8 cellular contexts compared by ENCODE assay signal in the genomic region with DNA sequence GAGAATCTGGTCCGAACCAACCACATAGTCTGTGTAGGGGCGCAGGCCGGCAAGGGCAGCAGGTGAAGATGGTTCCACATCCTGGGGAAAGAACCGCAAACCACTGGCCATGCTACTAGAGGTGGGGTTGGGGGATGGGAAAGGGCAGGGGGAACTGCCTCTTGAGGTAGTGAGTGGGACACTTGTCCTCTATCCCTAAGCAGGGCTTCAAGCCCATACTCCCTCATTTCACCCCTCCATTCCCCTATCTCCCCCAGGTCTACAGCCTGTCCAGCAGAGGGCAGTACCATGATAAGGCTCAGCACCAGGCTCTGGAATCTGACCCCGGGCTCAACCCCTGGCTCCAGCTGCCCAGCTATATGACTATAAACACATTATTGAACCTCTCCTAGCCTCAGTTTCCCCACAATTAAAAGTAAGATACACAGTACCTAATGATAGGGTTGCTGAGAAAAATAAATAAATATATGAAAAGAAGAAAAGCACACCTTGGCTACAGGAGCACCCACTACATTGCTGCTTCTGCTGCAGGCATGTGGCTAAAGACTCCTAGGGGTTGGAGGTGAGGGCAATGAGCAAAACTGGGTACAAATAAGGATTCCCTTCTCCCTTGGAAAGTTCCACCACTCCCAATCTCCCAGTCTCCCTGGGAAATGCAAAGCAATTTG. TPM values are rescaled to one million over a fixed set of nuclear protein-coding genes. Genes with fewer than 3 reads are reported as not detected.
A peak's percentile ranks its signal among the peaks of the same experiment; 100 is the strongest.
DNase-seq lines count a peak whose midpoint lies in the region; ATAC-seq and TF ChIP-seq lines count a peak whose summit lies in the region.

No MANE protein-coding gene starts in this region.

- no peaks in the 10 kb centered on the region for H3K27me3 ChIP-seq in osteoblast (ENCODE audit: insufficient read depth, low read length)

- H3K27ac ChIP-seq in osteoblast (ENCODE audit: low read depth, low read length): no peak overlapping the region

- peaks cover 55% of the 10 kb centered on the region for H4K20me1 ChIP-seq in osteoblast (ENCODE audit: insufficient read depth, low read length)

- peaks cover 6% of the 10 kb centered on the region for H3K4me1 ChIP-seq in osteoblast (ENCODE audit: insufficient read depth, low read length)

- DNase-seq in DMS79 (lab: John Stamatoyannopoulos, UW) (peak; percentile 3), LoVo (ENCODE audit: low spot score) (peak; percentile 39), epithelial cell of proximal tubule (ENCODE audit: low read depth) (no peak), osteoblast (ENCODE audit: insufficient read length, low spot score, missing footprints) (peak; percentile 95), putamen (ENCODE audit: low spot score) (no peak)
- peak; percentile 50 for DNase-seq in activated CD4-positive, alpha-beta T cell treated with anti-CD3 and anti-CD28 coated beads, Interleukin-2, amount 50 U/mL, for 1 hour
- DNase-seq in NK-92 treated with Interleukin-12 subunit alpha and Interleukin-12 subunit beta, amount 100 ng/mL, for 24 hours (lab: John Stamatoyannopoulos, UW): no peak

- H3K9me3 ChIP-seq in osteoblast (ENCODE audit: low read depth, low read length): no peaks in the 10 kb centered on the region

- ATAC-seq in GM19463 (IDR thresholded peaks at IDR 0.05; ENCODE audit: unreplicated experiment): peak; percentile 80

- H3K4me3 ChIP-seq in epithelial cell of proximal tubule (ENCODE audit: low read depth, low read length) (no peak overlapping the region), osteoblast (ENCODE audit: insufficient read depth, low read length) (no peak overlapping the region)

- H3K36me3 ChIP-seq in osteoblast (ENCODE audit: insufficient read depth, low read length): peaks cover 43% of the 10 kb centered on the region

- no peak overlapping the region for H3K4me2 ChIP-seq in osteoblast (ENCODE audit: insufficient read depth, low read length)

- no peak overlapping the region for H2AFZ ChIP-seq in osteoblast (ENCODE audit: low read length)

- peaks cover 60% of the 10 kb centered on the region for H3K79me2 ChIP-seq in osteoblast (ENCODE audit: insufficient read depth, low read length)

- TF ChIP-seq CTCF in epithelial cell of proximal tubule (conservative IDR thresholded peaks at IDR 0.05; ENCODE audit: low read depth, low read length) (peak; percentile 90), osteoblast (IDR thresholded peaks at IDR 0.05; ENCODE audit: extremely low read depth, low read depth, low read length) (peak; percentile 75)

RNA-seq across cellular contexts. Expression of gene GORASP1, which starts 6.3 kb away (rescaled TPM):
- total RNA-seq in epithelial cell of proximal tubule: 17.6 and 38.8 TPM in 2 replicates
- total RNA-seq in osteoblast: 44.5 and 46.0 TPM in 2 replicates

RNA-seq across cellular contexts. Expression of gene TTC21A, which starts 6.3 kb away (rescaled TPM):
- total RNA-seq in epithelial cell of proximal tubule (0.58 and 0.86 TPM in 2 replicates), osteoblast (6.9 and 8.5 TPM in 2 replicates)

RNA-seq across cellular contexts. Expression of gene WDR48, which starts 49.3 kb away (rescaled TPM):
- total RNA-seq in epithelial cell of proximal tubule (17.3 and 29.5 TPM in 2 replicates), osteoblast (39.8 TPM in 2 replicates)

RNA-seq across cellular contexts. Expression of gene SCN11A, which starts 49.4 kb away (rescaled TPM):
- total RNA-seq in epithelial cell of proximal tubule (not detected in 2 replicates), osteoblast (under 0.01 TPM in 1 of 2 replicates, not detected in the other)

RNA-seq across cellular contexts. Expression of gene CSRNP1, which starts 52.2 kb away (rescaled TPM):
- total RNA-seq in epithelial cell of proximal tubule (11.5 and 12.7 TPM in 2 replicates), osteoblast (5.8 and 8.0 TPM in 2 replicates)

Comparison
In these comparisons a context has a peak if more than half of its experiments do, and no peak if none do; other contexts are left out.
1. DNase-seq: peak in DMS79 (single experiment), LoVo (single experiment), activated CD4-positive, alpha-beta T cell treated with anti-CD3 and anti-CD28 coated beads, Interleukin-2, amount 50 U/mL, for 1 hour (single experiment) and osteoblast (single experiment); none in epithelial cell of proximal tubule (single experiment), NK-92 treated with Interleukin-12 subunit alpha and Interleukin-12 subunit beta, amount 100 ng/mL, for 24 hours (single experiment) and putamen (single experiment).